ENCODE assay signal across 14 cellular contexts in the genomic region with DNA sequence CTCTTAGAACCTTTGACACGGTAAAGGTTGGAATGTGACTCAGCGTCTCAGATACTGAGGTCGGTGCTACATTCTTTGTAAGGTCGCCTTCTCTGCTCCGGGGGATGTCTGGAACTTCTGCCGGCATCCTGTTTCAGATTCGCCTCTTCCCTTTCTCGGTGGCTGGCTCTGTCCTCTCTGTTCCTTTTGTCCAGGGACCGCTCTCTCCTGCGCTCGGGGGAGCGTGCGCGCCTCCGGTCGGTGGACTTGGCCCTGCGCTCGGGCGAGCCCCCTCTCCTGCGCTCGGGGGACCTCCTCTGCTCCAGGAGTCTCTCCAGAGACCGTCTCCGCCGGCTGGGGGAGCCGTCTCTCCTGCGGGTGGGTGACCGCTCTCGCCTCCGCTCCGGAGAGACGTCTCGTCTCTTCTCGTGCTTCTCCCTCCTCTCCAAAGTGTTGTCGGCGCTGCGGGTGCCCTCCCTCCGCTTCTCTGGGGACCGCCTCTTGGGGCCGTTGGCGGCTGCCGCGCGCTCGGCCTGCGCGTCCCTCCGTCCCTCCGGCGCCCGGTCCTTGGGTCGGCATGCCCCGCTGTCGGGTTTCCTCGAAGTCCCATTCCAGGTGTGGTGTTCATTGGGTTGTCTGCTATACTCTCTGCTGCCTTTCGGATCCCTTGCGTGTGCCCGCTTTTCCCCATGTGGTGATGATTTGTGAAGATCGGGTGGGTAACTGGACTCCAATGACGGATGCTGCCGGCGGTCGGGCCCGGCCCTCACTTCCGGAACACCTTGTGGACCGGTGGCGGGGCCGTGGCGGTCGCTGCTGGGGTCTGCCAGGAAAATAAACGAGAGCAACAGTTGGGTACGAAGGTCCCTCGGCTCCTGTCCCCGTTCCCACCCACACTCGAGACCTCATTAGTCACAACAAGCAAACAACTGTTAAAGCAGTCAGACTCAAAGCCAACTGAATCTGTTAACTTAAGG.
DNase-seq lines count a peak whose midpoint lies in the region; ATAC-seq, FAIRE-seq and TF ChIP-seq lines count a peak whose summit lies in the region.
"Had no signal": no experiment of that assay in that cellular context is flagged by ENCODE, and none has a peak within 500 bp of the region (broad histone marks: within the 10 kb centered on the region; RNA-seq: fewer than 3 reads in every experiment).

No MANE protein-coding gene starts in this region.

- no peaks in the 10 kb centered on the region for H3K79me1 ChIP-seq in H9 (ENCODE audit: insufficient read depth, low read depth, low read length, poor library complexity, severe bottlenecking)

- no peak overlapping the region for H2BK120ac ChIP-seq in H9 (ENCODE audit: low read depth, low read length, poor library complexity, severe bottlenecking)

- H3K36me3 ChIP-seq in HepG2 (replicated peaks in 1 of 2; ENCODE audit: control insufficient read depth in 1 of 2, insufficient read depth in 2 of 2, low read length in 2 of 2) = peaks cover 10 to 37% of the 10 kb centered on the region in 2 experiments; a peak in 4 of 5 replicates
- peaks cover 23% of the 10 kb centered on the region for H3K36me3 ChIP-seq in suprapubic skin

- no peak; the same call in 2 of the 3 replicates for TF ChIP-seq CTCF in H9 (conservative IDR thresholded peaks at IDR 0.05)
- TF ChIP-seq CTCF in epithelial cell of proximal tubule (conservative IDR thresholded peaks at IDR 0.05; ENCODE audit: low read depth, low read length) = no peak
- TF ChIP-seq CTCF in HepG2 (CRISPR knock-in tag; IDR thresholded peaks at IDR 0.05) = no peak
- no peak for TF ChIP-seq CTCF in suprapubic skin (IDR thresholded peaks at IDR 0.05)
- TF ChIP-seq CTCF in lower leg skin (IDR thresholded peaks at IDR 0.05) = no peak

- intact Hi-C loops in HepG2 (cut with micrococcal nuclease; ENCODE audit: unreplicated experiment) (no loop called here), lower leg skin (cut with DNase I; ENCODE audit: low total_unique reads) (no loop called here)

- H2BK20ac ChIP-seq in H9 (ENCODE audit: low read depth, low read length, poor library complexity, severe bottlenecking) = no peak overlapping the region

- peaks cover 12 to 23% of the 10 kb centered on the region in 2 experiments for H3K4me1 Mint-ChIP-seq in H9
- H3K4me1 Mint-ChIP-seq: activated naive CD8-positive, alpha-beta T cell treated with anti-CD3 and anti-CD28 coated beads, Interleukin-2, amount 10 ng/mL, durations not matched to agents 7 days and 5 days; natural killer cell had no signal

- ATAC-seq in HepG2 (no peak; the same call in 2 of the 3 replicates), HG03571 (IDR thresholded peaks at IDR 0.05; ENCODE audit: unreplicated experiment) (no peak)
- ATAC-seq: GM12878, natural killer cell, PC-3 had no signal

- H3K9me3 Mint-ChIP-seq in H9 = no peaks in the 10 kb centered on the region
- H3K9me3 Mint-ChIP-seq: activated naive CD8-positive, alpha-beta T cell treated with anti-CD3 and anti-CD28 coated beads, Interleukin-2, amount 10 ng/mL, durations not matched to agents 7 days and 5 days had no signal

- no peak overlapping the region for H3K18ac ChIP-seq in H9 (ENCODE audit: insufficient read length, low read depth, low read length)

- H3K23me2 ChIP-seq in H9 (ENCODE audit: insufficient read length, low read depth, low read length, poor library complexity, severe bottlenecking) = no peaks in the 10 kb centered on the region

- H3K14ac ChIP-seq in H9 (ENCODE audit: insufficient read depth, low read length) = peak overlapping the region; percentile 20

- no peak for FAIRE-seq in HepG2 (lab: Jason Lieb, UNC)
- no peak for FAIRE-seq in GM19239 (lab: Jason Lieb, UNC)
- FAIRE-seq: GM12878 had no signal

- H3K9me3 ChIP-seq in H9 (ENCODE audit: control insufficient read depth, low read depth, low read length) = no peaks in the 10 kb centered on the region
- no peaks in the 10 kb centered on the region for H3K9me3 ChIP-seq in HepG2 (ENCODE audit: low read length)
- no peaks in the 10 kb centered on the region for H3K9me3 ChIP-seq in suprapubic skin
- H3K9me3 ChIP-seq: Caco-2 had no signal

- H3K23ac ChIP-seq in H9 (ENCODE audit: insufficient read length, low read depth, low read length) = no peak overlapping the region

- POLR2A ChIA-PET in HepG2 (lab: Yijun Ruan, JAX) = no interaction called here

- no peaks in the 10 kb centered on the region for H3K79me2 ChIP-seq in H9 (ENCODE audit: insufficient read depth, low read length)
- H3K79me2 ChIP-seq in HepG2 (ENCODE audit: insufficient read depth, low read length) = no peaks in the 10 kb centered on the region

- H3K36me3 Mint-ChIP-seq in H9 (ENCODE audit: insufficient read depth in 1 of 3, low read depth in 3 of 3) = peaks cover 9 to 41% (median 35%) of the 10 kb centered on the region in 3 experiments; a peak in 6 of 7 replicates
- H3K36me3 Mint-ChIP-seq: activated naive CD8-positive, alpha-beta T cell treated with anti-CD3 and anti-CD28 coated beads, Interleukin-2, amount 10 ng/mL, durations not matched to agents 7 days and 5 days; natural killer cell had no signal

- H2BK15ac ChIP-seq in H9 (ENCODE audit: low read depth, low read length) = no peak overlapping the region

- in situ Hi-C loops in HepG2 (cut with HindIII; ENCODE audit: extremely low pct_ligation_motif_present, low pct_unique_long_range_greater_than_20kb) = no loop called here

- DNase-seq in H9 (peak; percentile 68), epithelial cell of proximal tubule (ENCODE audit: low read depth) (no peak), HepG2 (ENCODE audit: low spot score) (no peak), suprapubic skin (ENCODE audit: low spot score in 2 of 2) (no peak), GM19239 (ENCODE audit: insufficient read length, low spot score) (no peak), GM19240 (ENCODE audit: insufficient read length, low spot score) (no peak), lower leg skin (ENCODE audit: low spot score in 2 of 2) (no peak)
- DNase-seq: activated naive CD8-positive, alpha-beta T cell treated with anti-CD3 and anti-CD28 coated beads, Interleukin-2, amount 10 ng/mL, durations not matched to agents 7 days and 5 days; Caco-2; effector memory CD4-positive, alpha-beta T cell; natural killer cell; PC-3 had no signal

- H3K27ac Mint-ChIP-seq in H9 = peak overlapping the region in 2 of 3 experiments; percentile 59 to 85; a peak in 3 of 7 replicates
- H3K27ac Mint-ChIP-seq: activated naive CD8-positive, alpha-beta T cell treated with anti-CD3 and anti-CD28 coated beads, Interleukin-2, amount 10 ng/mL, durations not matched to agents 7 days and 5 days; natural killer cell had no signal

- no peak overlapping the region for H2BK12ac ChIP-seq in H9 (ENCODE audit: insufficient read length, low read depth, low read length)

- BruUV-seq in HepG2 (replicated peaks; lab: Mats Ljungman, UMichigan) = no TSS peak

- no peak overlapping the region for H3K4me2 ChIP-seq in H9 (ENCODE audit: insufficient read depth, insufficient read length, low read length)
- H3K4me2 ChIP-seq in HepG2 (ENCODE audit: low read depth, low read length) = no peak overlapping the region

- no peak overlapping the region for H4K8ac ChIP-seq in H9 (replicated peaks; ENCODE audit: insufficient read length, low read depth, low read length)

- TF ChIP-seq EP300 in HepG2 (IDR thresholded peaks at IDR 0.05; ENCODE audit: low read depth in 2 of 2, low read length in 2 of 2) (no peak), HepG2 (CRISPR knock-in tag; IDR thresholded peaks at IDR 0.05; ENCODE audit: borderline replicate concordance) (no peak), suprapubic skin (IDR thresholded peaks at IDR 0.05) (no peak)

- no peak overlapping the region for H2BK5ac ChIP-seq in H9 (ENCODE audit: insufficient read length, low read length)

- no peak for TF ChIP-seq RAD21 in HepG2 (CRISPR knock-in tag; IDR thresholded peaks at IDR 0.05)

- H3K9ac ChIP-seq in H9 (ENCODE audit: extremely low read depth, insufficient read length, low read length) = no peak overlapping the region
- no peak overlapping the region for H3K9ac ChIP-seq in HepG2 (ENCODE audit: insufficient read depth, low read depth, low read length)

- H3K4me3 Mint-ChIP-seq in H9 = peak overlapping the region in 1 of 2 experiments; percentile 58; a peak in 2 of 5 replicates
- H3K4me3 Mint-ChIP-seq: activated naive CD8-positive, alpha-beta T cell treated with anti-CD3 and anti-CD28 coated beads, Interleukin-2, amount 10 ng/mL, durations not matched to agents 7 days and 5 days; natural killer cell had no signal

- H3K27me3 ChIP-seq in H9 (ENCODE audit: insufficient read depth, low read length) (no peaks in the 10 kb centered on the region; the same call in 1 of the 2 replicates), HepG2 (ENCODE audit: control insufficient read depth in 1 of 2, insufficient read depth in 2 of 2, low read length in 2 of 2) (no peaks in the 10 kb centered on the region), suprapubic skin (peaks cover 4% of the 10 kb centered on the region)

- H3K27me3 Mint-ChIP-seq in H9 (ENCODE audit: low read depth) = no peaks in the 10 kb centered on the region

- no peak overlapping the region for H3K4ac ChIP-seq in H9 (ENCODE audit: low read depth, low read length)

- no peak overlapping the region for H4K5ac ChIP-seq in H9 (ENCODE audit: insufficient read length, low read depth, low read length)

- CTCF ChIA-PET in HepG2 (lab: Yijun Ruan, JAX; ENCODE audit: low intra/inter-chr PET ratio, low total read pairs) = no interaction called here

- H4K91ac ChIP-seq in H9 (ENCODE audit: insufficient read length, low read depth, low read length) = no peak overlapping the region

- TF ChIP-seq POLR2A in HepG2 (IDR thresholded peaks at IDR 0.05; ENCODE audit: insufficient read depth in 1 of 2, low read depth in 2 of 2, low read length in 2 of 2) = no peak
- TF ChIP-seq POLR2A in suprapubic skin (IDR thresholded peaks at IDR 0.05) = no peak
- no peak for TF ChIP-seq POLR2A in lower leg skin (IDR thresholded peaks at IDR 0.05)

- H3K4me3 ChIP-seq in epithelial cell of proximal tubule (ENCODE audit: low read depth, low read length) (peak overlapping the region; percentile 52), HepG2 (replicated peaks in 1 of 3; ENCODE audit: insufficient read depth in 1 of 3, low read depth in 2 of 3, low read length in 3 of 3) (no peak overlapping the region), suprapubic skin (peak overlapping the region; percentile 27), lower leg skin (ENCODE audit: low read depth, poor library complexity, severe bottlenecking) (no peak overlapping the region)
- H3K4me3 ChIP-seq: GM12878 had no signal

- H3T11ph ChIP-seq in H9 (ENCODE audit: low read length) = no peak overlapping the region

- H2AK5ac ChIP-seq in H9 (ENCODE audit: insufficient read length, low read length) = no peak overlapping the region

- H3K56ac ChIP-seq in H9 (ENCODE audit: insufficient read length, low read depth, low read length) = no peak overlapping the region

- H3K27ac ChIP-seq in H9 (ENCODE audit: insufficient read length, low read depth, low read length) = no peak overlapping the region
- no peak overlapping the region for H3K27ac ChIP-seq in HepG2 (ENCODE audit: extremely low read length, insufficient read depth, low read length)
- no peak overlapping the region for H3K27ac ChIP-seq in suprapubic skin

- H2AFZ ChIP-seq in H9 (ENCODE audit: low read length) (no peak overlapping the region), HepG2 (ENCODE audit: low read length) (no peak overlapping the region)

- H3K4me1 ChIP-seq in H9 (ENCODE audit: insufficient read depth, low read length) (no peaks in the 10 kb centered on the region), HepG2 (ENCODE audit: insufficient read depth, low read length) (no peaks in the 10 kb centered on the region), suprapubic skin (no peaks in the 10 kb centered on the region)
- H3K4me1 ChIP-seq: Caco-2 had no signal

- H4K20me1 ChIP-seq in H9 (ENCODE audit: control insufficient read depth, insufficient read depth, insufficient read length) (no peaks in the 10 kb centered on the region), HepG2 (ENCODE audit: insufficient read depth, low read length) (no peaks in the 10 kb centered on the region)

- WGBS in H9 (ENCODE audit: extremely low coverage, insufficient read length, low lambda C conversion rate) = no CpG with 5 or more reads among the region's 74 CpGs
- WGBS in HepG2 (ENCODE audit: low lambda C conversion rate) = 99% methylated on average over 74 of the region's 74 CpGs
- WGBS in suprapubic skin = 66% methylated on average over 73 of the region's 74 CpGs
- 54 to 65% methylated on average over 74 of the region's 74 CpGs for WGBS in lower leg skin, 2 donors

Comparison
In these comparisons a context has a peak if more than half of its experiments do, and no peak if none do; other contexts are left out.
1. H3K4me3 ChIP-seq: peak in epithelial cell of proximal tubule (single experiment) and suprapubic skin (single experiment); none in HepG2 (0 of 3) and lower leg skin (single experiment).